In the genomic region with DNA sequence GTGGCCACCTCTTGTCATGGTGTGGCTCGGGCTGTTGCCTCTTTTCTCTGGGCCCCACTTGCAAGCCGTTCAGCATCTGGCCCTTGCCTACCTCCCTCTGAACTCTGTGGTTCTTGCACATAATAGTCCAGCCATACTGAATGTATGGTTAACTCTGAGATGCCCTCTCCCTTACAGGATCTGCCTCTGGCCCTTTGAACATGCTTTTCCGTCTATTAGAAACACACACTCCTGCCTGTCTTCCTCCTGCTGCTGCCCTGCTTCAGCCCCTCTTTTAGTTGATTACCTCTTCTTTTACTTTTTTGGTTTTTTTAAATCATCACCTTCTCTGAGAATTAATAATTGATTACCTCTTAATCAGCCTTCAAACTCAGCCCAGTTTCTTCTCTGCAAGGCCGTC, we compare ENCODE assay signal across 2 cellular contexts.
TF ChIP-seq lines count a peak whose summit lies in the region.

No MANE protein-coding gene starts in this region.

TF ChIP-seq in GM12878, 131 proteins besides CTCF, POLR2A, EP300 and RAD21 (continued from another document):
- TF ChIP-seq, protein P1, sequence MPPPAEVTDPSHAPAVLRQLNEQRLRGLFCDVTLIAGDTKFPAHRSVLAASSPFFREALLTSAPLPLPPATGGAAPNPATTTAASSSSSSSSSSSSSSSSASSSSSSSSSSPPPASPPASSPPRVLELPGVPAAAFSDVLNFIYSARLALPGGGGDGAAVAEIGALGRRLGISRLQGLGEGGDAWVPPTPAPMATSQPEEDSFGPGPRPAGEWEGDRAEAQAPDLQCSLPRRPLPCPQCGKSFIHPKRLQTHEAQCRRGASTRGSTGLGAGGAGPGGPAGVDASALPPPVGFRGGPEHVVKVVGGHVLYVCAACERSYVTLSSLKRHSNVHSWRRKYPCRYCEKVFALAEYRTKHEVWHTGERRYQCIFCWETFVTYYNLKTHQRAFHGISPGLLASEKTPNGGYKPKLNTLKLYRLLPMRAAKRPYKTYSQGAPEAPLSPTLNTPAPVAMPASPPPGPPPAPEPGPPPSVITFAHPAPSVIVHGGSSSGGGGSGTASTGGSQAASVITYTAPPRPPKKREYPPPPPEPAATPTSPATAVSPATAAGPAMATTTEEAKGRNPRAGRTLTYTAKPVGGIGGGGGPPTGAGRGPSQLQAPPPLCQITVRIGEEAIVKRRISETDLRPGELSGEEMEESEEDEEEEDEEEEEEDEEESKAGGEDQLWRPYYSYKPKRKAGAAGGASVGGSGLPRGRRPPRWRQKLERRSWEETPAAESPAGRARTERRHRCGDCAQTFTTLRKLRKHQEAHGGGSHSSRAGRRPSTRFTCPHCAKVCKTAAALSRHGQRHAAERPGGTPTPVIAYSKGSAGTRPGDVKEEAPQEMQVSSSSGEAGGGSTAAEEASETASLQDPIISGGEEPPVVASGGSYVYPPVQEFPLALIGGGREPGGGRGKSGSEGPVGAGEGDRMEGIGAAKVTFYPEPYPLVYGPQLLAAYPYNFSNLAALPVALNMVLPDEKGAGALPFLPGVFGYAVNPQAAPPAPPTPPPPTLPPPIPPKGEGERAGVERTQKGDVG (CRISPR knock-in tag; IDR thresholded peaks at IDR 0.05): no peak
- TF ChIP-seq CBFB (IDR thresholded peaks at IDR 0.05; ENCODE audit: low read depth) (no peak), RFX5 (IDR thresholded peaks at IDR 0.05; ENCODE audit: low read depth, low read length) (no peak), BCL11A (IDR thresholded peaks at IDR 0.05; ENCODE audit: low read depth, low read length) (no peak), KLF5 (IDR thresholded peaks at IDR 0.05; ENCODE audit: partially characterized antibody) (no peak), EZH2 (IDR thresholded peaks at IDR 0.05; ENCODE audit: borderline replicate concordance, control insufficient read depth, low read depth, low read length) (no peak), GATAD2B (conservative IDR thresholded peaks at IDR 0.05; ENCODE audit: low read depth) (no peak), NBN (IDR thresholded peaks at IDR 0.05) (no peak), SUZ12 (IDR thresholded peaks at IDR 0.05; ENCODE audit: unreplicated experiment) (no peak), WRNIP1 (IDR thresholded peaks at IDR 0.05; ENCODE audit: borderline replicate concordance, low read depth, low read length) (no peak), BMI1 (IDR thresholded peaks at IDR 0.05; ENCODE audit: borderline replicate concordance) (no peak)
TF ChIP-seq in GM12878: peak in this region for 0.

TF ChIP-seq in neural cell, 6 proteins besides CTCF, POLR2A, EP300 and RAD21 (continued from another document):
- TF ChIP-seq, protein P2, sequence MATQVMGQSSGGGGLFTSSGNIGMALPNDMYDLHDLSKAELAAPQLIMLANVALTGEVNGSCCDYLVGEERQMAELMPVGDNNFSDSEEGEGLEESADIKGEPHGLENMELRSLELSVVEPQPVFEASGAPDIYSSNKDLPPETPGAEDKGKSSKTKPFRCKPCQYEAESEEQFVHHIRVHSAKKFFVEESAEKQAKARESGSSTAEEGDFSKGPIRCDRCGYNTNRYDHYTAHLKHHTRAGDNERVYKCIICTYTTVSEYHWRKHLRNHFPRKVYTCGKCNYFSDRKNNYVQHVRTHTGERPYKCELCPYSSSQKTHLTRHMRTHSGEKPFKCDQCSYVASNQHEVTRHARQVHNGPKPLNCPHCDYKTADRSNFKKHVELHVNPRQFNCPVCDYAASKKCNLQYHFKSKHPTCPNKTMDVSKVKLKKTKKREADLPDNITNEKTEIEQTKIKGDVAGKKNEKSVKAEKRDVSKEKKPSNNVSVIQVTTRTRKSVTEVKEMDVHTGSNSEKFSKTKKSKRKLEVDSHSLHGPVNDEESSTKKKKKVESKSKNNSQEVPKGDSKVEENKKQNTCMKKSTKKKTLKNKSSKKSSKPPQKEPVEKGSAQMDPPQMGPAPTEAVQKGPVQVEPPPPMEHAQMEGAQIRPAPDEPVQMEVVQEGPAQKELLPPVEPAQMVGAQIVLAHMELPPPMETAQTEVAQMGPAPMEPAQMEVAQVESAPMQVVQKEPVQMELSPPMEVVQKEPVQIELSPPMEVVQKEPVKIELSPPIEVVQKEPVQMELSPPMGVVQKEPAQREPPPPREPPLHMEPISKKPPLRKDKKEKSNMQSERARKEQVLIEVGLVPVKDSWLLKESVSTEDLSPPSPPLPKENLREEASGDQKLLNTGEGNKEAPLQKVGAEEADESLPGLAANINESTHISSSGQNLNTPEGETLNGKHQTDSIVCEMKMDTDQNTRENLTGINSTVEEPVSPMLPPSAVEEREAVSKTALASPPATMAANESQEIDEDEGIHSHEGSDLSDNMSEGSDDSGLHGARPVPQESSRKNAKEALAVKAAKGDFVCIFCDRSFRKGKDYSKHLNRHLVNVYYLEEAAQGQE (IDR thresholded peaks at IDR 0.05; ENCODE audit: borderline replicate concordance): no peak
- no peak for TF ChIP-seq EZH2 (IDR thresholded peaks at IDR 0.05; ENCODE audit: borderline replicate concordance, insufficient read depth, low read length, poor library complexity, severe bottlenecking)
- no peak for TF ChIP-seq POLR2AphosphoS5 (IDR thresholded peaks at IDR 0.05)
